ENCODE assay signal across 1 cellular context in the genomic region with DNA sequence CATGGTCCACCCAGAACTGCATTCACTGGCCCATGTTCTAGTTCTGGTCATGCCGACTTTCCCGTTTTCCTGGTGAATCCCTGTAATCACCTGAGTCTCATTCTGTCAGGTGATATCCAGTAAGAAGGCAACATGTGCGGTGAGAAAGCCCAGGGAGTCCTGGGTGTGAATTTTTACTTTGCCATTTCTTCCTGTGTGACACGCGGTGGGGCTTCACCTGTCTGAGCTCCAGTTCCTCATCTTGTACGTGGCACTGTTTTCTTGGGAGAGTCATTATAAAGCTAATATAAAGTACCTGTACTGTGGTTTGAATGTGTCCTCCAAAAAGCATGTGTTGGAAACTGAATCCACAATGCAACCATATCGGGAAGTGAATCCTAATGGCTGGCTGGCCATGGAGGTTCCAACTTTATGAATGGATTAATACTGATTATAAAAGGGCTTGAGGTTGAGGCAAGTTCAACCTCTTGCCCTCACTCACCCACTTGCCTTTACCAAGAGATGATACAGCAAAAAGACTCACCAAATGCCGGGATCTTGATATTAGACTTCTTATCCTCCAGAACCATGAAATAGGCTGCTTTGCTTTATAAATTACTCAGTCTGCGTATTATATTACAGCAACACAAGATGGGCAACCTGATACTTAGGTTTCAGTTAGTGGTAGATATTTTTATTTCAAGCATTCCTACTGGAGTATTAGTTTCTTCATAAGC.
TF ChIP-seq lines count a peak whose summit lies in the region.

No MANE protein-coding gene starts in this region.

TF ChIP-seq in GM12878, 131 proteins besides CTCF, POLR2A, EP300 and RAD21 (continued from another document and continues in another):
- TF ChIP-seq, protein P1, sequence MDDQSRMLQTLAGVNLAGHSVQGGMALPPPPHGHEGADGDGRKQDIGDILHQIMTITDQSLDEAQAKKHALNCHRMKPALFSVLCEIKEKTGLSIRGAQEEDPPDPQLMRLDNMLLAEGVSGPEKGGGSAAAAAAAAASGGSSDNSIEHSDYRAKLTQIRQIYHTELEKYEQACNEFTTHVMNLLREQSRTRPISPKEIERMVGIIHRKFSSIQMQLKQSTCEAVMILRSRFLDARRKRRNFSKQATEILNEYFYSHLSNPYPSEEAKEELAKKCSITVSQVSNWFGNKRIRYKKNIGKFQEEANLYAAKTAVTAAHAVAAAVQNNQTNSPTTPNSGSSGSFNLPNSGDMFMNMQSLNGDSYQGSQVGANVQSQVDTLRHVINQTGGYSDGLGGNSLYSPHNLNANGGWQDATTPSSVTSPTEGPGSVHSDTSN (IDR thresholded peaks at IDR 0.05; ENCODE audit: insufficient replicate concordance, low read depth, low read length), result no peak
- TF ChIP-seq EED (IDR thresholded peaks at IDR 0.05; ENCODE audit: low read depth) (no peak), IRF4 (IDR thresholded peaks at IDR 0.05; ENCODE audit: low read depth, low read length) (no peak), TARDBP (IDR thresholded peaks at IDR 0.05; ENCODE audit: borderline replicate concordance) (peak; percentile 57; the same call in 1 of the 2 replicates), JUND (IDR thresholded peaks at IDR 0.05; ENCODE audit: low read depth, low read length) (no peak), PML (IDR thresholded peaks at IDR 0.05; ENCODE audit: low read length) (no peak), SMARCA5 (IDR thresholded peaks at IDR 0.05) (no peak), MTA3 (IDR thresholded peaks at IDR 0.05; ENCODE audit: borderline replicate concordance, low read length) (peak; percentile 32; the same call in 1 of the 2 replicates), MEF2B (IDR thresholded peaks at IDR 0.05; ENCODE audit: partially characterized antibody, poor library complexity, severe bottlenecking) (no peak), JUNB (IDR thresholded peaks at IDR 0.05) (no peak), MTA2 (IDR thresholded peaks at IDR 0.05; ENCODE audit: low read depth) (no peak), ATF7 (IDR thresholded peaks at IDR 0.05; ENCODE audit: low read depth) (no peak), NR2F1 (conservative IDR thresholded peaks at IDR 0.05) (no peak), TBL1XR1 (IDR thresholded peaks at IDR 0.05; ENCODE audit: low read depth, low read length) (no peak), CBX5 (IDR thresholded peaks at IDR 0.05; ENCODE audit: low read depth) (no peak), HDAC6 (IDR thresholded peaks at IDR 0.05; ENCODE audit: unreplicated experiment) (peak; percentile 23), HDAC2 (IDR thresholded peaks at IDR 0.05) (no peak), YY1 (IDR thresholded peaks at IDR 0.05; ENCODE audit: low read depth, low read length) (0 out of 2 replicates have a peak, but pooled peaks have one; percentile 16), ZNF24 (IDR thresholded peaks at IDR 0.05) (no peak), FOXK2 (IDR thresholded peaks at IDR 0.05) (no peak), RCOR1 (conservative IDR thresholded peaks at IDR 0.05; ENCODE audit: low read depth, low read length) (no peak), HDGF (IDR thresholded peaks at IDR 0.05) (no peak), POU2F2 (IDR thresholded peaks at IDR 0.05; ENCODE audit: borderline replicate concordance, low read depth, low read length) (no peak)
- TF ChIP-seq, protein P2, sequence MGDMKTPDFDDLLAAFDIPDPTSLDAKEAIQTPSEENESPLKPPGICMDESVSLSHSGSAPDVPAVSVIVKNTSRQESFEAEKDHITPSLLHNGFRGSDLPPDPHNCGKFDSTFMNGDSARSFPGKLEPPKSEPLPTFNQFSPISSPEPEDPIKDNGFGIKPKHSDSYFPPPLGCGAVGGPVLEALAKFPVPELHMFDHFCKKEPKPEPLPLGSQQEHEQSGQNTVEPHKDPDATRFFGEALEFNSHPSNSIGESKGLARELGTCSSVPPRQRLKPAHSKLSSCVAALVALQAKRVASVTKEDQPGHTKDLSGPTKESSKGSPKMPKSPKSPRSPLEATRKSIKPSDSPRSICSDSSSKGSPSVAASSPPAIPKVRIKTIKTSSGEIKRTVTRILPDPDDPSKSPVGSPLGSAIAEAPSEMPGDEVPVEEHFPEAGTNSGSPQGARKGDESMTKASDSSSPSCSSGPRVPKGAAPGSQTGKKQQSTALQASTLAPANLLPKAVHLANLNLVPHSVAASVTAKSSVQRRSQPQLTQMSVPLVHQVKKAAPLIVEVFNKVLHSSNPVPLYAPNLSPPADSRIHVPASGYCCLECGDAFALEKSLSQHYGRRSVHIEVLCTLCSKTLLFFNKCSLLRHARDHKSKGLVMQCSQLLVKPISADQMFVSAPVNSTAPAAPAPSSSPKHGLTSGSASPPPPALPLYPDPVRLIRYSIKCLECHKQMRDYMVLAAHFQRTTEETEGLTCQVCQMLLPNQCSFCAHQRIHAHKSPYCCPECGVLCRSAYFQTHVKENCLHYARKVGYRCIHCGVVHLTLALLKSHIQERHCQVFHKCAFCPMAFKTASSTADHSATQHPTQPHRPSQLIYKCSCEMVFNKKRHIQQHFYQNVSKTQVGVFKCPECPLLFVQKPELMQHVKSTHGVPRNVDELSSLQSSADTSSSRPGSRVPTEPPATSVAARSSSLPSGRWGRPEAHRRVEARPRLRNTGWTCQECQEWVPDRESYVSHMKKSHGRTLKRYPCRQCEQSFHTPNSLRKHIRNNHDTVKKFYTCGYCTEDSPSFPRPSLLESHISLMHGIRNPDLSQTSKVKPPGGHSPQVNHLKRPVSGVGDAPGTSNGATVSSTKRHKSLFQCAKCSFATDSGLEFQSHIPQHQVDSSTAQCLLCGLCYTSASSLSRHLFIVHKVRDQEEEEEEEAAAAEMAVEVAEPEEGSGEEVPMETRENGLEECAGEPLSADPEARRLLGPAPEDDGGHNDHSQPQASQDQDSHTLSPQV (IDR thresholded peaks at IDR 0.05), result no peak
- TF ChIP-seq, protein P3, sequence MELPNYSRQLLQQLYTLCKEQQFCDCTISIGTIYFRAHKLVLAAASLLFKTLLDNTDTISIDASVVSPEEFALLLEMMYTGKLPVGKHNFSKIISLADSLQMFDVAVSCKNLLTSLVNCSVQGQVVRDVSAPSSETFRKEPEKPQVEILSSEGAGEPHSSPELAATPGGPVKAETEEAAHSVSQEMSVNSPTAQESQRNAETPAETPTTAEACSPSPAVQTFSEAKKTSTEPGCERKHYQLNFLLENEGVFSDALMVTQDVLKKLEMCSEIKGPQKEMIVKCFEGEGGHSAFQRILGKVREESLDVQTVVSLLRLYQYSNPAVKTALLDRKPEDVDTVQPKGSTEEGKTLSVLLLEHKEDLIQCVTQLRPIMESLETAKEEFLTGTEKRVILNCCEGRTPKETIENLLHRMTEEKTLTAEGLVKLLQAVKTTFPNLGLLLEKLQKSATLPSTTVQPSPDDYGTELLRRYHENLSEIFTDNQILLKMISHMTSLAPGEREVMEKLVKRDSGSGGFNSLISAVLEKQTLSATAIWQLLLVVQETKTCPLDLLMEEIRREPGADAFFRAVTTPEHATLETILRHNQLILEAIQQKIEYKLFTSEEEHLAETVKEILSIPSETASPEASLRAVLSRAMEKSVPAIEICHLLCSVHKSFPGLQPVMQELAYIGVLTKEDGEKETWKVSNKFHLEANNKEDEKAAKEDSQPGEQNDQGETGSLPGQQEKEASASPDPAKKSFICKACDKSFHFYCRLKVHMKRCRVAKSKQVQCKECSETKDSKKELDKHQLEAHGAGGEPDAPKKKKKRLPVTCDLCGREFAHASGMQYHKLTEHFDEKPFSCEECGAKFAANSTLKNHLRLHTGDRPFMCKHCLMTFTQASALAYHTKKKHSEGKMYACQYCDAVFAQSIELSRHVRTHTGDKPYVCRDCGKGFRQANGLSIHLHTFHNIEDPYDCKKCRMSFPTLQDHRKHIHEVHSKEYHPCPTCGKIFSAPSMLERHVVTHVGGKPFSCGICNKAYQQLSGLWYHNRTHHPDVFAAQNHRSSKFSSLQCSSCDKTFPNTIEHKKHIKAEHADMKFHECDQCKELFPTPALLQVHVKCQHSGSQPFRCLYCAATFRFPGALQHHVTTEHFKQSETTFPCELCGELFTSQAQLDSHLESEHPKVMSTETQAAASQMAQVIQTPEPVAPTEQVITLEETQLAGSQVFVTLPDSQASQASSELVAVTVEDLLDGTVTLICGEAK (IDR thresholded peaks at IDR 0.05; ENCODE audit: borderline replicate concordance), result no peak
- TF ChIP-seq, protein P4, sequence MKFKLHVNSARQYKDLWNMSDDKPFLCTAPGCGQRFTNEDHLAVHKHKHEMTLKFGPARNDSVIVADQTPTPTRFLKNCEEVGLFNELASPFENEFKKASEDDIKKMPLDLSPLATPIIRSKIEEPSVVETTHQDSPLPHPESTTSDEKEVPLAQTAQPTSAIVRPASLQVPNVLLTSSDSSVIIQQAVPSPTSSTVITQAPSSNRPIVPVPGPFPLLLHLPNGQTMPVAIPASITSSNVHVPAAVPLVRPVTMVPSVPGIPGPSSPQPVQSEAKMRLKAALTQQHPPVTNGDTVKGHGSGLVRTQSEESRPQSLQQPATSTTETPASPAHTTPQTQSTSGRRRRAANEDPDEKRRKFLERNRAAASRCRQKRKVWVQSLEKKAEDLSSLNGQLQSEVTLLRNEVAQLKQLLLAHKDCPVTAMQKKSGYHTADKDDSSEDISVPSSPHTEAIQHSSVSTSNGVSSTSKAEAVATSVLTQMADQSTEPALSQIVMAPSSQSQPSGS (IDR thresholded peaks at IDR 0.05; ENCODE audit: low read length), result 0 out of 2 replicates have a peak, but pooled peaks have one; percentile 36
- TF ChIP-seq, protein P5, sequence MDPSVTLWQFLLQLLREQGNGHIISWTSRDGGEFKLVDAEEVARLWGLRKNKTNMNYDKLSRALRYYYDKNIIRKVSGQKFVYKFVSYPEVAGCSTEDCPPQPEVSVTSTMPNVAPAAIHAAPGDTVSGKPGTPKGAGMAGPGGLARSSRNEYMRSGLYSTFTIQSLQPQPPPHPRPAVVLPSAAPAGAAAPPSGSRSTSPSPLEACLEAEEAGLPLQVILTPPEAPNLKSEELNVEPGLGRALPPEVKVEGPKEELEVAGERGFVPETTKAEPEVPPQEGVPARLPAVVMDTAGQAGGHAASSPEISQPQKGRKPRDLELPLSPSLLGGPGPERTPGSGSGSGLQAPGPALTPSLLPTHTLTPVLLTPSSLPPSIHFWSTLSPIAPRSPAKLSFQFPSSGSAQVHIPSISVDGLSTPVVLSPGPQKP (IDR thresholded peaks at IDR 0.05; ENCODE audit: low read depth, low read length), result no peak
- TF ChIP-seq, protein P6, sequence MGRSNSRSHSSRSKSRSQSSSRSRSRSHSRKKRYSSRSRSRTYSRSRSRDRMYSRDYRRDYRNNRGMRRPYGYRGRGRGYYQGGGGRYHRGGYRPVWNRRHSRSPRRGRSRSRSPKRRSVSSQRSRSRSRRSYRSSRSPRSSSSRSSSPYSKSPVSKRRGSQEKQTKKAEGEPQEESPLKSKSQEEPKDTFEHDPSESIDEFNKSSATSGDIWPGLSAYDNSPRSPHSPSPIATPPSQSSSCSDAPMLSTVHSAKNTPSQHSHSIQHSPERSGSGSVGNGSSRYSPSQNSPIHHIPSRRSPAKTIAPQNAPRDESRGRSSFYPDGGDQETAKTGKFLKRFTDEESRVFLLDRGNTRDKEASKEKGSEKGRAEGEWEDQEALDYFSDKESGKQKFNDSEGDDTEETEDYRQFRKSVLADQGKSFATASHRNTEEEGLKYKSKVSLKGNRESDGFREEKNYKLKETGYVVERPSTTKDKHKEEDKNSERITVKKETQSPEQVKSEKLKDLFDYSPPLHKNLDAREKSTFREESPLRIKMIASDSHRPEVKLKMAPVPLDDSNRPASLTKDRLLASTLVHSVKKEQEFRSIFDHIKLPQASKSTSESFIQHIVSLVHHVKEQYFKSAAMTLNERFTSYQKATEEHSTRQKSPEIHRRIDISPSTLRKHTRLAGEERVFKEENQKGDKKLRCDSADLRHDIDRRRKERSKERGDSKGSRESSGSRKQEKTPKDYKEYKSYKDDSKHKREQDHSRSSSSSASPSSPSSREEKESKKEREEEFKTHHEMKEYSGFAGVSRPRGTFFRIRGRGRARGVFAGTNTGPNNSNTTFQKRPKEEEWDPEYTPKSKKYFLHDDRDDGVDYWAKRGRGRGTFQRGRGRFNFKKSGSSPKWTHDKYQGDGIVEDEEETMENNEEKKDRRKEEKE (IDR thresholded peaks at IDR 0.05), result no peak
- TF ChIP-seq, protein P7, sequence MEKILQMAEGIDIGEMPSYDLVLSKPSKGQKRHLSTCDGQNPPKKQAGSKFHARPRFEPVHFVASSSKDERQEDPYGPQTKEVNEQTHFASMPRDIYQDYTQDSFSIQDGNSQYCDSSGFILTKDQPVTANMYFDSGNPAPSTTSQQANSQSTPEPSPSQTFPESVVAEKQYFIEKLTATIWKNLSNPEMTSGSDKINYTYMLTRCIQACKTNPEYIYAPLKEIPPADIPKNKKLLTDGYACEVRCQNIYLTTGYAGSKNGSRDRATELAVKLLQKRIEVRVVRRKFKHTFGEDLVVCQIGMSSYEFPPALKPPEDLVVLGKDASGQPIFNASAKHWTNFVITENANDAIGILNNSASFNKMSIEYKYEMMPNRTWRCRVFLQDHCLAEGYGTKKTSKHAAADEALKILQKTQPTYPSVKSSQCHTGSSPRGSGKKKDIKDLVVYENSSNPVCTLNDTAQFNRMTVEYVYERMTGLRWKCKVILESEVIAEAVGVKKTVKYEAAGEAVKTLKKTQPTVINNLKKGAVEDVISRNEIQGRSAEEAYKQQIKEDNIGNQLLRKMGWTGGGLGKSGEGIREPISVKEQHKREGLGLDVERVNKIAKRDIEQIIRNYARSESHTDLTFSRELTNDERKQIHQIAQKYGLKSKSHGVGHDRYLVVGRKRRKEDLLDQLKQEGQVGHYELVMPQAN (conservative IDR thresholded peaks at IDR 0.05), result no peak
- TF ChIP-seq, protein P8, sequence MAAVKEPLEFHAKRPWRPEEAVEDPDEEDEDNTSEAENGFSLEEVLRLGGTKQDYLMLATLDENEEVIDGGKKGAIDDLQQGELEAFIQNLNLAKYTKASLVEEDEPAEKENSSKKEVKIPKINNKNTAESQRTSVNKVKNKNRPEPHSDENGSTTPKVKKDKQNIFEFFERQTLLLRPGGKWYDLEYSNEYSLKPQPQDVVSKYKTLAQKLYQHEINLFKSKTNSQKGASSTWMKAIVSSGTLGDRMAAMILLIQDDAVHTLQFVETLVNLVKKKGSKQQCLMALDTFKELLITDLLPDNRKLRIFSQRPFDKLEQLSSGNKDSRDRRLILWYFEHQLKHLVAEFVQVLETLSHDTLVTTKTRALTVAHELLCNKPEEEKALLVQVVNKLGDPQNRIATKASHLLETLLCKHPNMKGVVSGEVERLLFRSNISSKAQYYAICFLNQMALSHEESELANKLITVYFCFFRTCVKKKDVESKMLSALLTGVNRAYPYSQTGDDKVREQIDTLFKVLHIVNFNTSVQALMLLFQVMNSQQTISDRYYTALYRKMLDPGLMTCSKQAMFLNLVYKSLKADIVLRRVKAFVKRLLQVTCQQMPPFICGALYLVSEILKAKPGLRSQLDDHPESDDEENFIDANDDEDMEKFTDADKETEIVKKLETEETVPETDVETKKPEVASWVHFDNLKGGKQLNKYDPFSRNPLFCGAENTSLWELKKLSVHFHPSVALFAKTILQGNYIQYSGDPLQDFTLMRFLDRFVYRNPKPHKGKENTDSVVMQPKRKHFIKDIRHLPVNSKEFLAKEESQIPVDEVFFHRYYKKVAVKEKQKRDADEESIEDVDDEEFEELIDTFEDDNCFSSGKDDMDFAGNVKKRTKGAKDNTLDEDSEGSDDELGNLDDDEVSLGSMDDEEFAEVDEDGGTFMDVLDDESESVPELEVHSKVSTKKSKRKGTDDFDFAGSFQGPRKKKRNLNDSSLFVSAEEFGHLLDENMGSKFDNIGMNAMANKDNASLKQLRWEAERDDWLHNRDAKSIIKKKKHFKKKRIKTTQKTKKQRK (IDR thresholded peaks at IDR 0.05; ENCODE audit: low read depth, low read length), result no peak
- TF ChIP-seq, protein P9, sequence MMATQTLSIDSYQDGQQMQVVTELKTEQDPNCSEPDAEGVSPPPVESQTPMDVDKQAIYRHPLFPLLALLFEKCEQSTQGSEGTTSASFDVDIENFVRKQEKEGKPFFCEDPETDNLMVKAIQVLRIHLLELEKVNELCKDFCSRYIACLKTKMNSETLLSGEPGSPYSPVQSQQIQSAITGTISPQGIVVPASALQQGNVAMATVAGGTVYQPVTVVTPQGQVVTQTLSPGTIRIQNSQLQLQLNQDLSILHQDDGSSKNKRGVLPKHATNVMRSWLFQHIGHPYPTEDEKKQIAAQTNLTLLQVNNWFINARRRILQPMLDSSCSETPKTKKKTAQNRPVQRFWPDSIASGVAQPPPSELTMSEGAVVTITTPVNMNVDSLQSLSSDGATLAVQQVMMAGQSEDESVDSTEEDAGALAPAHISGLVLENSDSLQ (IDR thresholded peaks at IDR 0.05), result no peak
